8 cellular contexts compared by ENCODE assay signal in genomic region chr5:109029847-109030246, GRCh38.
"Had no signal": no experiment of that assay in that cellular context is flagged by ENCODE, and none has a peak within 500 bp of the region (broad histone marks: within the 10 kb centered on the region; RNA-seq: fewer than 3 reads in every experiment).

No MANE protein-coding gene starts in this region.

- H2AFZ ChIP-seq: GM23248 had no signal

- H3K4me3 ChIP-seq: GM23248 had no signal

- H3K27ac Mint-ChIP-seq: IgD-negative memory B cell had no signal

- DNase-seq: GM23248, H9, HCEC 1CT, KBM-7 had no signal

- H3K27me3 Mint-ChIP-seq: IgD-negative memory B cell had no signal

- H3K9me3 Mint-ChIP-seq: H9, IgD-negative memory B cell had no signal

- FAIRE-seq: H1, H54, HTR-8/SVneo had no signal

- H3K4me3 Mint-ChIP-seq: H9, IgD-negative memory B cell had no signal

- H3K9ac ChIP-seq: GM23248 had no signal

- H3K27ac ChIP-seq: GM23248 had no signal
